Comparison of ENCODE assay signal across 8 cellular contexts in genomic region chr19:12676384-12676792, GRCh38. TPM values are rescaled to one million over a fixed set of nuclear protein-coding genes. Genes with fewer than 3 reads are reported as not detected.
A peak's percentile ranks its signal among the peaks of the same experiment; 100 is the strongest.
DNase-seq lines count a peak whose midpoint lies in the region; ATAC-seq and TF ChIP-seq lines count a peak whose summit lies in the region.

No MANE protein-coding gene starts in this region.

- peak; percentile 49 for ATAC-seq in activated naive CD8-positive, alpha-beta T cell treated with anti-CD3 and anti-CD28 coated beads, Interleukin-2, amount 10 ng/mL, durations not matched to agents 7 days and 5 days (ENCODE audit: low read depth)
- peak; percentile 13 to 55 (median 38) for ATAC-seq in heart right ventricle
- ATAC-seq in sciatic nerve = peak; percentile 47
- no peak for ATAC-seq in HG02588 (IDR thresholded peaks at IDR 0.05; ENCODE audit: unreplicated experiment)

- no peaks in the 10 kb centered on the region for H3K27me3 Mint-ChIP-seq in activated naive CD8-positive, alpha-beta T cell treated with anti-CD3 and anti-CD28 coated beads, Interleukin-2, amount 10 ng/mL, durations not matched to agents 7 days and 5 days

- H3K9me3 ChIP-seq in heart right ventricle = no peaks in the 10 kb centered on the region

- peak overlapping the region; percentile 69 for H3K27ac Mint-ChIP-seq in activated naive CD8-positive, alpha-beta T cell treated with anti-CD3 and anti-CD28 coated beads, Interleukin-2, amount 10 ng/mL, durations not matched to agents 7 days and 5 days

- WGBS in heart right ventricle, 2 donors = 15 to 21% methylated on average over 4 of the region's 4 CpGs

- H3K27ac ChIP-seq in heart right ventricle = no peak overlapping the region

- H3K36me3 ChIP-seq in heart right ventricle = peaks cover 0 to 89% (median 65%) of the 10 kb centered on the region in 9 donors

- no peaks in the 10 kb centered on the region for H3K27me3 ChIP-seq in heart right ventricle

- intact Hi-C loops in heart right ventricle (cut with DNase I) (loop anchor here in 6 of 10 donors (2.0 to 10.0 kb wide), 6 partner anchors 112 to 472 kb away; partner anchors contain the start of gene JUNB (in 2 of the 6)), sciatic nerve (cut with DNase I) (no loop called here)

- DNase-seq in GM04504 (ENCODE audit: low read depth) = peak; percentile 53
- DNase-seq in NB4 (ENCODE audit: low read depth) = peak; percentile 83
- DNase-seq in SW480 (ENCODE audit: low spot score) = peak; percentile 68
- DNase-seq in activated naive CD8-positive, alpha-beta T cell treated with anti-CD3 and anti-CD28 coated beads, Interleukin-2, amount 10 ng/mL, durations not matched to agents 7 days and 5 days = peak; percentile 88
- peak; percentile 83 for DNase-seq in heart right ventricle
- peak; percentile 88 for DNase-seq in sciatic nerve (ENCODE audit: low spot score)
- DNase-seq in GM19240 (ENCODE audit: insufficient read length, low spot score) = no peak

- TF ChIP-seq POLR2A in NB4 (IDR thresholded peaks at IDR 0.05; ENCODE audit: extremely low read depth, insufficient read length) = no peak

- H3K36me3 Mint-ChIP-seq in activated naive CD8-positive, alpha-beta T cell treated with anti-CD3 and anti-CD28 coated beads, Interleukin-2, amount 10 ng/mL, durations not matched to agents 7 days and 5 days = peaks cover 31% of the 10 kb centered on the region

- POLR2A ChIA-PET in activated naive CD8-positive, alpha-beta T cell treated with anti-CD3 and anti-CD28 coated beads, Interleukin-2, amount 10 ng/mL, durations not matched to agents 7 days and 5 days (lab: Charles Lee) = interaction anchor here (0.6 to 1.6 kb wide), 3 partner anchors 8 to 290 kb away, joined by 4 read pairs; no protein-coding TSS in a partner anchor

- no peaks in the 10 kb centered on the region for H3K9me3 Mint-ChIP-seq in activated naive CD8-positive, alpha-beta T cell treated with anti-CD3 and anti-CD28 coated beads, Interleukin-2, amount 10 ng/mL, durations not matched to agents 7 days and 5 days

- no peak overlapping the region for H3K4me3 Mint-ChIP-seq in activated naive CD8-positive, alpha-beta T cell treated with anti-CD3 and anti-CD28 coated beads, Interleukin-2, amount 10 ng/mL, durations not matched to agents 7 days and 5 days

- H3K4me3 ChIP-seq in NB4 (ENCODE audit: low read depth, low read length) (no peak overlapping the region), heart right ventricle (no peak overlapping the region)

- peaks cover 22% of the 10 kb centered on the region for H3K4me1 Mint-ChIP-seq in activated naive CD8-positive, alpha-beta T cell treated with anti-CD3 and anti-CD28 coated beads, Interleukin-2, amount 10 ng/mL, durations not matched to agents 7 days and 5 days

- H3K4me1 ChIP-seq in heart right ventricle = peaks cover 0 to 28% (median 13%) of the 10 kb centered on the region in 9 donors

- peak; percentile 79 for TF ChIP-seq CTCF in NB4 (IDR thresholded peaks at IDR 0.05; ENCODE audit: low read depth, low read length)
- TF ChIP-seq CTCF in heart right ventricle (IDR thresholded peaks at IDR 0.05) = peak; percentile 56 to 89 (median 83)

RNA-seq across cellular contexts. Expression of gene DHPS, which starts 5.3 kb away (rescaled TPM):
- 100 to 1,000 TPM; 148 to 149 TPM for total RNA-seq in activated naive CD8-positive, alpha-beta T cell treated with anti-CD3 and anti-CD28 coated beads, Interleukin-2, amount 10 ng/mL, durations not matched to agents 7 days and 5 days
- 10 to 100 TPM; 43.6 to 59.3 (median 49.7) TPM for total RNA-seq in heart right ventricle
- 10 to 100 TPM; 64.5 to 82.2 TPM for polyA plus RNA-seq in heart right ventricle
- total RNA-seq in sciatic nerve = 77.1 TPM

RNA-seq across cellular contexts. Expression of gene WDR83, which starts 9.8 kb away (rescaled TPM):
- total RNA-seq in activated naive CD8-positive, alpha-beta T cell treated with anti-CD3 and anti-CD28 coated beads, Interleukin-2, amount 10 ng/mL, durations not matched to agents 7 days and 5 days = 10 to 100 TPM; 18.2 to 21.1 TPM
- total RNA-seq in heart right ventricle = 10 to 100 TPM in 1 of 10 donors, 1 to 10 TPM in 9; 5.5 to 10.7 (median 7.9) TPM
- 10 to 100 TPM; 14.5 to 19.7 TPM for polyA plus RNA-seq in heart right ventricle
- 12.3 TPM for total RNA-seq in sciatic nerve

RNA-seq across cellular contexts. Expression of gene MAN2B1, which starts 9.8 kb away (rescaled TPM):
- 100 to 1,000 TPM; 108 to 115 TPM for total RNA-seq in activated naive CD8-positive, alpha-beta T cell treated with anti-CD3 and anti-CD28 coated beads, Interleukin-2, amount 10 ng/mL, durations not matched to agents 7 days and 5 days
- 10 to 100 TPM; 14.2 to 89.9 (median 25.5) TPM for total RNA-seq in heart right ventricle
- 10 to 100 TPM; 17.7 to 40.1 TPM for polyA plus RNA-seq in heart right ventricle
- total RNA-seq in sciatic nerve = 76.4 TPM

RNA-seq across cellular contexts. Expression of gene GNG14, which starts 11.4 kb away (rescaled TPM):
- total RNA-seq in activated naive CD8-positive, alpha-beta T cell treated with anti-CD3 and anti-CD28 coated beads, Interleukin-2, amount 10 ng/mL, durations not matched to agents 7 days and 5 days = not detected
- total RNA-seq in heart right ventricle = not detected
- not detected for polyA plus RNA-seq in heart right ventricle
- total RNA-seq in sciatic nerve = not detected

RNA-seq across cellular contexts. Expression of gene FBXW9, which starts 20.0 kb away (rescaled TPM):
- 1 to 10 TPM; 4.9 to 5.3 TPM for total RNA-seq in activated naive CD8-positive, alpha-beta T cell treated with anti-CD3 and anti-CD28 coated beads, Interleukin-2, amount 10 ng/mL, durations not matched to agents 7 days and 5 days
- 1 to 10 TPM; 1.2 to 3.1 (median 2.1) TPM for total RNA-seq in heart right ventricle
- 1 to 10 TPM; 1.2 to 4.6 TPM for polyA plus RNA-seq in heart right ventricle
- 3.6 TPM for total RNA-seq in sciatic nerve
